9 cellular contexts compared by ENCODE assay signal in genomic region chr13:26914624-26915023, GRCh38.
DNase-seq lines count a peak whose midpoint lies in the region; ATAC-seq, FAIRE-seq and TF ChIP-seq lines count a peak whose summit lies in the region.
"Had no signal": no experiment of that assay in that cellular context is flagged by ENCODE, and none has a peak within 500 bp of the region (broad histone marks: within the 10 kb centered on the region; RNA-seq: fewer than 3 reads in every experiment).

No MANE protein-coding gene starts in this region.

- no peaks in the 10 kb centered on the region for H3K9me1 ChIP-seq in endothelial cell of umbilical vein (replicated peaks; ENCODE audit: control insufficient read depth, extremely low read depth, insufficient read depth, low read length)

- no peak overlapping the region for H3K4me2 ChIP-seq in endothelial cell of umbilical vein (ENCODE audit: insufficient read depth, low read length)

- peak; percentile 62 for ATAC-seq in GM21786 (IDR thresholded peaks at IDR 0.05; ENCODE audit: unreplicated experiment)
- ATAC-seq in HG03342 (IDR thresholded peaks at IDR 0.05; ENCODE audit: unreplicated experiment), result no peak

- BruUV-seq in endothelial cell of umbilical vein (replicated peaks; lab: Mats Ljungman, UMichigan), result no TSS peak

- DNase-seq in DMS 273 treated with DMSO at 0.1 percent for 48 hours (lab: John Stamatoyannopoulos, UW) (peak; percentile 6), NCI-H510A treated with DMSO at 0.1 percent for 48 hours (lab: John Stamatoyannopoulos, UW) (peak; percentile 38), endothelial cell of umbilical vein (ENCODE audit: low read depth, low spot score) (no peak), LoVo (ENCODE audit: low spot score) (no peak), dedifferentiated amniotic fluid mesenchymal stem cell (ENCODE audit: extremely low spot score) (no peak), putamen (ENCODE audit: low spot score) (no peak)
- DNase-seq: cerebellar nuclear complex had no signal

- H3K36me3 ChIP-seq in endothelial cell of umbilical vein (ENCODE audit: control insufficient read depth in 2 of 2, extremely low read depth in 1 of 2, insufficient read depth in 2 of 2, low read length in 2 of 2), result no peaks in the 10 kb centered on the region

- no peak for TF ChIP-seq CTCF in endothelial cell of umbilical vein (IDR thresholded peaks at IDR 0.05; ENCODE audit: extremely low read depth in 1 of 2, insufficient read depth in 1 of 2, low read depth in 1 of 2, low read length in 2 of 2)

- FAIRE-seq in endothelial cell of umbilical vein (lab: Jason Lieb, UNC), result no peak

- H3K9me3 ChIP-seq in endothelial cell of umbilical vein (replicated peaks; ENCODE audit: control insufficient read depth, insufficient read depth, low read length), result no peaks in the 10 kb centered on the region

- CTCF ChIA-PET in endothelial cell of umbilical vein (lab: Charles Lee), result interaction anchor here (1.3 to 2.7 kb wide), 3 partner anchors 9 to 41 kb away, joined by 3 to 18 read pairs (median 4); no protein-coding TSS in a partner anchor

- no peaks in the 10 kb centered on the region for H4K20me1 ChIP-seq in endothelial cell of umbilical vein (replicated peaks; ENCODE audit: control insufficient read depth, extremely low read depth, insufficient read depth, low read length)

- no peak for TF ChIP-seq POLR2A in endothelial cell of umbilical vein (IDR thresholded peaks at IDR 0.05; ENCODE audit: low read depth, low read length)

- dilution Hi-C loops in endothelial cell of umbilical vein (cut with MboI; ENCODE audit: extremely low pct_ligation_motif_present, low sequenced_read_pairs), result no loop called here

- H3K79me2 ChIP-seq in endothelial cell of umbilical vein (ENCODE audit: control insufficient read depth, insufficient read depth, low read length), result no peaks in the 10 kb centered on the region

- no peaks in the 10 kb centered on the region for H3K27me3 ChIP-seq in endothelial cell of umbilical vein (ENCODE audit: control insufficient read depth in 2 of 2, insufficient read depth in 2 of 2, low read length in 2 of 2)

- H3K4me1 ChIP-seq in endothelial cell of umbilical vein (ENCODE audit: control insufficient read depth, extremely low read depth, insufficient read depth, low read length), result no peaks in the 10 kb centered on the region

- H3K4me3 ChIP-seq in endothelial cell of umbilical vein (replicated peaks in 1 of 3; ENCODE audit: insufficient read depth in 1 of 3, low read depth in 1 of 3, low read length in 3 of 3), result no peak overlapping the region

- POLR2A ChIA-PET in endothelial cell of umbilical vein (lab: Charles Lee), result no interaction called here

- H2AFZ ChIP-seq in endothelial cell of umbilical vein (ENCODE audit: low read depth, low read length), result peak overlapping the region; percentile 34

- no peak overlapping the region for H3K27ac ChIP-seq in endothelial cell of umbilical vein (ENCODE audit: insufficient read depth, low read depth, low read length)

- H3K9ac ChIP-seq in endothelial cell of umbilical vein (replicated peaks; ENCODE audit: extremely low read depth, insufficient read depth, low read length), result no peak overlapping the region

- intact Hi-C loops in endothelial cell of umbilical vein (cut with micrococcal nuclease), result no loop called here

TF ChIP-seq in endothelial cell of umbilical vein, 7 proteins besides CTCF, POLR2A, EP300 and RAD21:
- TF ChIP-seq MYC (IDR thresholded peaks at IDR 0.05; ENCODE audit: low read depth, low read length) (no peak), MAX (IDR thresholded peaks at IDR 0.05; ENCODE audit: insufficient read depth, insufficient read length) (no peak), FOS (IDR thresholded peaks at IDR 0.05; ENCODE audit: borderline replicate concordance, insufficient read depth, low read length) (no peak), POLR2AphosphoS5 (IDR thresholded peaks at IDR 0.05; ENCODE audit: insufficient read depth, low read depth, low read length) (no peak), JUN (IDR thresholded peaks at IDR 0.05; ENCODE audit: borderline replicate concordance, insufficient read depth, insufficient read length, low read depth) (no peak), GATA2 (IDR thresholded peaks at IDR 0.05; ENCODE audit: insufficient read depth, insufficient read length, low read depth, low read length) (no peak), EZH2 (IDR thresholded peaks at IDR 0.05; ENCODE audit: borderline replicate concordance, low read depth, low read length, severe bottlenecking) (no peak)

Comparison
In these comparisons a context has a peak if more than half of its experiments do, and no peak if none do; other contexts are left out.
1. DNase-seq: peak in DMS 273 treated with DMSO at 0.1 percent for 48 hours (single experiment) and NCI-H510A treated with DMSO at 0.1 percent for 48 hours (single experiment); none in endothelial cell of umbilical vein (single experiment), LoVo (single experiment), dedifferentiated amniotic fluid mesenchymal stem cell (single experiment) and putamen (single experiment).